Comparison of ENCODE assay signal across 1 cellular context in genomic region chr2:96507957-96508520, GRCh38.
TF ChIP-seq lines count a peak whose summit lies in the region.

No MANE protein-coding gene starts in this region.

TF ChIP-seq in HepG2, 621 proteins besides CTCF, POLR2A, EP300 and RAD21 (continued from another document and continues in another):
- TF ChIP-seq DDIT3 (CRISPR knock-in tag; IDR thresholded peaks at IDR 0.05), result no peak
- TF ChIP-seq MZF1 (CRISPR knock-in tag; IDR thresholded peaks at IDR 0.05; ENCODE audit: borderline replicate concordance), result no peak
- TF ChIP-seq STAG1 (CRISPR knock-in tag; IDR thresholded peaks at IDR 0.05), result peak; percentile 89
- TF ChIP-seq THAP8 (CRISPR knock-in tag; IDR thresholded peaks at IDR 0.05; ENCODE audit: borderline replicate concordance), result no peak; the same call in 1 of the 2 replicates
- peak; percentile 49; the same call in 1 of the 2 replicates for TF ChIP-seq ZNF691 (CRISPR knock-in tag; IDR thresholded peaks at IDR 0.05; ENCODE audit: borderline replicate concordance, low read depth)
- TF ChIP-seq ZSCAN21 (CRISPR knock-in tag; IDR thresholded peaks at IDR 0.05; ENCODE audit: borderline replicate concordance), result no peak
- no peak for TF ChIP-seq SP1 (IDR thresholded peaks at IDR 0.05)
- TF ChIP-seq SP1 (CRISPR knock-in tag; IDR thresholded peaks at IDR 0.05), result peak; percentile 57; the same call in 1 of the 2 replicates
- no peak for TF ChIP-seq FOXC1 (CRISPR knock-in tag; IDR thresholded peaks at IDR 0.05; ENCODE audit: borderline replicate concordance)
- no peak for TF ChIP-seq ZC3H4 (CRISPR knock-in tag; IDR thresholded peaks at IDR 0.05; ENCODE audit: borderline replicate concordance)
- peak; percentile 17; the same call in 1 of the 2 replicates for TF ChIP-seq TFDP1 (CRISPR knock-in tag; IDR thresholded peaks at IDR 0.05; ENCODE audit: borderline replicate concordance)
- no peak for TF ChIP-seq EEA1 (CRISPR knock-in tag; IDR thresholded peaks at IDR 0.05; ENCODE audit: borderline replicate concordance)
- TF ChIP-seq ONECUT2 (CRISPR knock-in tag; IDR thresholded peaks at IDR 0.05), result no peak
- TF ChIP-seq IRX3 (CRISPR knock-in tag; IDR thresholded peaks at IDR 0.05; ENCODE audit: borderline replicate concordance, low read depth), result no peak
- no peak for TF ChIP-seq ZBTB4 (CRISPR knock-in tag; IDR thresholded peaks at IDR 0.05; ENCODE audit: borderline replicate concordance)
- TF ChIP-seq NCOR1 (IDR thresholded peaks at IDR 0.05; ENCODE audit: borderline replicate concordance, low read length), result no peak
- TF ChIP-seq ZNF234 (CRISPR knock-in tag; conservative IDR thresholded peaks at IDR 0.05), result no peak
- TF ChIP-seq ZNF556 (CRISPR knock-in tag; IDR thresholded peaks at IDR 0.05; ENCODE audit: borderline replicate concordance), result no peak; the same call in 1 of the 2 replicates
- no peak for TF ChIP-seq ZBTB42 (CRISPR knock-in tag; IDR thresholded peaks at IDR 0.05)
- TF ChIP-seq ZNF800 (CRISPR knock-in tag; IDR thresholded peaks at IDR 0.05), result no peak
- peak in 1 of 2 experiments; percentile 70; a peak in 1 of 4 replicates for TF ChIP-seq KLF16 (CRISPR knock-in tag; IDR thresholded peaks at IDR 0.05)
- TF ChIP-seq ZIK1 (CRISPR knock-in tag; IDR thresholded peaks at IDR 0.05; ENCODE audit: borderline replicate concordance, low read depth), result peak; percentile 87; the same call in 1 of the 2 replicates
- no peak for TF ChIP-seq SOX13 (IDR thresholded peaks at IDR 0.05)
- no peak for TF ChIP-seq SOX13 (CRISPR knock-in tag; conservative IDR thresholded peaks at IDR 0.05 in 1 of 2, IDR thresholded peaks at IDR 0.05 in 1 of 2)
- 0 out of 2 replicates have a peak, but pooled peaks have one; percentile 19 for TF ChIP-seq ZNF574 (CRISPR knock-in tag; IDR thresholded peaks at IDR 0.05)
- TF ChIP-seq ZC3H13 (CRISPR knock-in tag; IDR thresholded peaks at IDR 0.05), result no peak
- no peak for TF ChIP-seq NFE2L2 (IDR thresholded peaks at IDR 0.05; ENCODE audit: low read length)
- TF ChIP-seq TFDP2 (CRISPR knock-in tag; IDR thresholded peaks at IDR 0.05), result peak; percentile 63
- no peak for TF ChIP-seq SIX1 (CRISPR knock-in tag; IDR thresholded peaks at IDR 0.05; ENCODE audit: borderline replicate concordance)
- TF ChIP-seq MYNN (CRISPR knock-in tag; IDR thresholded peaks at IDR 0.05; ENCODE audit: low read depth), result no peak
- TF ChIP-seq SMYD3 (CRISPR knock-in tag; IDR thresholded peaks at IDR 0.05), result no peak
- no peak for TF ChIP-seq CEBPZ (IDR thresholded peaks at IDR 0.05; ENCODE audit: low read length)
- no peak for TF ChIP-seq ZNF317 (CRISPR knock-in tag; IDR thresholded peaks at IDR 0.05)
- TF ChIP-seq ZNF773 (CRISPR knock-in tag; IDR thresholded peaks at IDR 0.05; ENCODE audit: borderline replicate concordance), result no peak
- no peak for TF ChIP-seq NFATC3 (CRISPR knock-in tag; IDR thresholded peaks at IDR 0.05)
- no peak for TF ChIP-seq GLMP (CRISPR knock-in tag; IDR thresholded peaks at IDR 0.05; ENCODE audit: borderline replicate concordance)
- no peak for TF ChIP-seq HNF1A (IDR thresholded peaks at IDR 0.05; ENCODE audit: low read depth)
- peak; percentile 59; the same call in 1 of the 2 replicates for TF ChIP-seq HNF1A (CRISPR knock-in tag; IDR thresholded peaks at IDR 0.05; ENCODE audit: borderline replicate concordance)
